Comparison of ENCODE assay signal across 10 cellular contexts in genomic region chr7:70776627-70777101, GRCh38.
DNase-seq lines count a peak whose midpoint lies in the region; ATAC-seq and TF ChIP-seq lines count a peak whose summit lies in the region.
"Had no signal": no experiment of that assay in that cellular context is flagged by ENCODE, and none has a peak within 500 bp of the region (broad histone marks: within the 10 kb centered on the region; RNA-seq: fewer than 3 reads in every experiment).

No MANE protein-coding gene starts in this region.

- H4K5ac ChIP-seq in H9 (ENCODE audit: insufficient read length, low read depth, low read length): no peak overlapping the region
- H4K5ac ChIP-seq in mesendoderm (ENCODE audit: low read length): no peak overlapping the region

- H4K20me1 ChIP-seq in H9 (ENCODE audit: control insufficient read depth, insufficient read depth, insufficient read length): no peaks in the 10 kb centered on the region

- H3K27ac Mint-ChIP-seq in H9 (peak overlapping the region in 2 of 3 experiments; percentile 20 to 32; a peak in 2 of 7 replicates), osteocyte (ENCODE audit: unreplicated experiment) (no peak overlapping the region)

- H3K4me1 ChIP-seq in H9 (ENCODE audit: insufficient read depth, low read length): peaks cover 5% of the 10 kb centered on the region; the same call in 1 of the 2 replicates
- H3K4me1 ChIP-seq in mesendoderm (ENCODE audit: control insufficient read depth, low read depth, low read length): no peaks in the 10 kb centered on the region

- H4K8ac ChIP-seq in H9 (replicated peaks; ENCODE audit: insufficient read length, low read depth, low read length): no peak overlapping the region
- H4K8ac ChIP-seq in mesendoderm (ENCODE audit: low read depth, low read length): no peak overlapping the region

- H3K4ac ChIP-seq in H9 (ENCODE audit: low read depth, low read length): no peak overlapping the region
- H3K4ac ChIP-seq in mesendoderm (ENCODE audit: low read depth, low read length): no peak overlapping the region

- H3K4me1 Mint-ChIP-seq in H9 (peaks cover 21 to 40% of the 10 kb centered on the region in 2 experiments), osteocyte (ENCODE audit: unreplicated experiment) (no peaks in the 10 kb centered on the region)

- no CpG with 5 or more reads among the region's 7 CpGs for WGBS in H9 (ENCODE audit: extremely low coverage, insufficient read length, low lambda C conversion rate)
- no CpG with 5 or more reads among the region's 7 CpGs for WGBS in mesendoderm (ENCODE audit: extremely low coverage, insufficient coverage, low lambda C conversion rate)

- H3K4me3 ChIP-seq in mesendoderm (ENCODE audit: low read length): no peak overlapping the region
- H3K4me3 ChIP-seq: lung had no signal

- H3K14ac ChIP-seq in H9 (ENCODE audit: insufficient read depth, low read length): no peak overlapping the region

- H3K9me3 Mint-ChIP-seq in H9: no peaks in the 10 kb centered on the region
- H3K9me3 Mint-ChIP-seq in osteocyte (ENCODE audit: unreplicated experiment): no peaks in the 10 kb centered on the region

- H3K36me3 ChIP-seq in mesendoderm (ENCODE audit: control insufficient read depth, insufficient read depth, low read length): peaks cover 4% of the 10 kb centered on the region

- H3K23ac ChIP-seq in H9 (ENCODE audit: insufficient read length, low read depth, low read length) (no peak overlapping the region), mesendoderm (ENCODE audit: low read length) (no peak overlapping the region)

- H3K36me3 Mint-ChIP-seq in H9 (ENCODE audit: insufficient read depth in 1 of 3, low read depth in 3 of 3): peaks cover 26 to 100% (median 96%) of the 10 kb centered on the region in 3 experiments; a peak in 6 of 7 replicates
- H3K36me3 Mint-ChIP-seq in osteocyte (ENCODE audit: unreplicated experiment): peaks cover 67% of the 10 kb centered on the region

- no peak overlapping the region for H2BK5ac ChIP-seq in H9 (ENCODE audit: insufficient read length, low read length)
- H2BK5ac ChIP-seq in mesendoderm (ENCODE audit: low read length): no peak overlapping the region

- H2BK120ac ChIP-seq in H9 (ENCODE audit: low read depth, low read length, poor library complexity, severe bottlenecking): no peak overlapping the region
- no peak overlapping the region for H2BK120ac ChIP-seq in mesendoderm (ENCODE audit: low read depth, low read length)

- H3K79me1 ChIP-seq in H9 (ENCODE audit: insufficient read depth, low read depth, low read length, poor library complexity, severe bottlenecking) (no peaks in the 10 kb centered on the region), mesendoderm (ENCODE audit: low read length) (no peaks in the 10 kb centered on the region)

- H3K27ac ChIP-seq in H9 (ENCODE audit: insufficient read length, low read depth, low read length) (no peak overlapping the region), mesendoderm (ENCODE audit: low read depth, low read length) (no peak overlapping the region)

- no peaks in the 10 kb centered on the region for H3K79me2 ChIP-seq in H9 (ENCODE audit: insufficient read depth, low read length)
- H3K79me2 ChIP-seq in mesendoderm (ENCODE audit: control insufficient read depth, insufficient read depth, low read length): no peaks in the 10 kb centered on the region

- no peaks in the 10 kb centered on the region; the same call in 1 of the 2 replicates for H3K27me3 Mint-ChIP-seq in H9 (ENCODE audit: low read depth)
- no peaks in the 10 kb centered on the region for H3K27me3 Mint-ChIP-seq in osteocyte (ENCODE audit: unreplicated experiment)

- H3K56ac ChIP-seq in H9 (ENCODE audit: insufficient read length, low read depth, low read length) (no peak overlapping the region), mesendoderm (ENCODE audit: low read length) (no peak overlapping the region)

- no peak overlapping the region for H2AFZ ChIP-seq in H9 (ENCODE audit: low read length)

- H3K9me3 ChIP-seq in H9 (ENCODE audit: control insufficient read depth, low read depth, low read length): no peaks in the 10 kb centered on the region

- H3K4me2 ChIP-seq in H9 (ENCODE audit: insufficient read depth, insufficient read length, low read length) (no peak overlapping the region), mesendoderm (ENCODE audit: low read length) (no peak overlapping the region)

- H3K4me3 Mint-ChIP-seq in H9: no peak overlapping the region; a peak in 1 of 5 replicates
- H3K4me3 Mint-ChIP-seq in osteocyte (ENCODE audit: unreplicated experiment): no peak overlapping the region

- no peak overlapping the region for H4K91ac ChIP-seq in H9 (ENCODE audit: insufficient read length, low read depth, low read length)

- H3K18ac ChIP-seq in H9 (ENCODE audit: insufficient read length, low read depth, low read length) (no peak overlapping the region), mesendoderm (ENCODE audit: low read length) (no peak overlapping the region)

- H2AK5ac ChIP-seq in H9 (ENCODE audit: insufficient read length, low read length) (no peak overlapping the region), mesendoderm (ENCODE audit: low read length) (no peak overlapping the region)

- H3K23me2 ChIP-seq in H9 (ENCODE audit: insufficient read length, low read depth, low read length, poor library complexity, severe bottlenecking): no peaks in the 10 kb centered on the region

- H3K27me3 ChIP-seq in H9 (ENCODE audit: insufficient read depth, low read length) (no peaks in the 10 kb centered on the region), mesendoderm (ENCODE audit: insufficient read depth, low read length, poor library complexity) (no peaks in the 10 kb centered on the region)

- DNase-seq in DMS79 (lab: John Stamatoyannopoulos, UW): peak; percentile 97
- no peak for DNase-seq in H9
- peak; percentile 68 for DNase-seq in activated effector memory CD4-positive, alpha-beta T cell treated with anti-CD3 and anti-CD28 coated beads, Interleukin-2, amount 50 U/mL, for 16 hours
- DNase-seq in midbrain (lab: John Stamatoyannopoulos, UW): peak; percentile 83
- no peak for DNase-seq in mesendoderm
- no peak for DNase-seq in osteocyte (ENCODE audit: extremely low spot score, unreplicated experiment)
- DNase-seq in NCI-H446 treated with DMSO at 0.1 percent for 48 hours (lab: John Stamatoyannopoulos, UW): no peak
- DNase-seq: NK-92 treated with Interleukin-12 subunit alpha and Interleukin-12 subunit beta, amount 100 ng/mL, for 24 hours had no signal

- no peak for ATAC-seq in GM21367 (IDR thresholded peaks at IDR 0.05; ENCODE audit: unreplicated experiment)

- no peak for TF ChIP-seq CTCF in H9 (conservative IDR thresholded peaks at IDR 0.05)
- no peak for TF ChIP-seq CTCF in osteocyte (IDR thresholded peaks at IDR 0.05)

- no peak overlapping the region for H3T11ph ChIP-seq in H9 (ENCODE audit: low read length)

- H2BK12ac ChIP-seq in H9 (ENCODE audit: insufficient read length, low read depth, low read length): no peak overlapping the region

- no peak overlapping the region for H2BK20ac ChIP-seq in H9 (ENCODE audit: low read depth, low read length, poor library complexity, severe bottlenecking)

- no peak overlapping the region for H3K9ac ChIP-seq in H9 (ENCODE audit: extremely low read depth, insufficient read length, low read length)
- no peak overlapping the region for H3K9ac ChIP-seq in mesendoderm (ENCODE audit: low read length)

- no peak overlapping the region for H2BK15ac ChIP-seq in H9 (ENCODE audit: low read depth, low read length)
- H2BK15ac ChIP-seq in mesendoderm (replicated peaks; ENCODE audit: low read depth): no peak overlapping the region

Comparison
In these comparisons a context has a peak if more than half of its experiments do, and no peak if none do; other contexts are left out.
1. DNase-seq: peak in DMS79 (single experiment), activated effector memory CD4-positive, alpha-beta T cell treated with anti-CD3 and anti-CD28 coated beads, Interleukin-2, amount 50 U/mL, for 16 hours (single experiment) and midbrain (single experiment); none in H9 (single experiment), mesendoderm (single experiment), osteocyte (single experiment) and NCI-H446 treated with DMSO at 0.1 percent for 48 hours (single experiment).